In the genomic region with DNA sequence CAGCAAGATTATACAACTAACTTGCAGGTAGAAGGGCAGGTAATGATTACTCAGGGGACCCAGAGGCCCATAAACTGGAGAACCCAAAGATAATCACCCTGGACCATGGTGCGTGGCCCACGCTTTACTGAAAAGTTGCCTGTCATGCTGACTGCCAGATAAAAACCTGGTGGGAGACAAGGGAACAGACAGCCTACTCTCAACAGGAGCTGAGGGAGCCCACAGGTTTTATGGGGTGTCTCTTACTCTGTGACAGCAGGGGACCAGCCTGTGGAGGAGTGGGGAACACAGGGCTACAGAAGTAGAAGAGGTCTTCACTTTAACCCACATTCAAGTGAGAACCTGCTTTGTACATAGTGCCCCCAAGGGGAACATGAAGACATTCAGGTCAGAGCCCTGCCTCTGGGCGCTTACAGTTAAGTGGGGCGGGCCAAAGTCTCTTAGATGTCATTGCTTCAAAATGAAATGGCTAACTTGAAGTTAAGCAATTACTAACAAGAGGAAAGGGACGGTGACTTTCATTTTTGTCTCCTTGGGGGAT, we compare ENCODE assay signal across 2 cellular contexts.
TF ChIP-seq lines count a peak whose summit lies in the region.

No MANE protein-coding gene starts in this region.

TF ChIP-seq in HEK293, 187 proteins besides CTCF, POLR2A, EP300 and RAD21:
- TF ChIP-seq ZIC2 (tag by site-specific recombination; IDR thresholded peaks at IDR 0.05) (peak; percentile 95), HOXC10 (CRISPR knock-in tag; IDR thresholded peaks at IDR 0.05) (no peak)
TF ChIP-seq in HEK293: peak in this region for 1.

TF ChIP-seq in K562, 482 proteins besides CTCF, POLR2A, EP300 and RAD21 (continues in another document):
- TF ChIP-seq ILF3 (IDR thresholded peaks at IDR 0.05; ENCODE audit: borderline replicate concordance) (no peak), SOX6 (IDR thresholded peaks at IDR 0.05) (peak; percentile 66), JUN (IDR thresholded peaks at IDR 0.05; ENCODE audit: borderline replicate concordance, low read depth, low read length) (peak; percentile 47; the same call in 1 of the 2 replicates), JUN (CRISPR knock-in tag; IDR thresholded peaks at IDR 0.05; ENCODE audit: borderline replicate concordance) (no peak), HDAC2 (IDR thresholded peaks at IDR 0.05) (peak; percentile 79), BACH1 (tag; IDR thresholded peaks at IDR 0.05) (peak; percentile 81), CXXC5 (CRISPR knock-in tag; IDR thresholded peaks at IDR 0.05) (peak; percentile 68), ZNF766 (CRISPR knock-in tag; conservative IDR thresholded peaks at IDR 0.05) (peak; percentile 64), C11orf30 (IDR thresholded peaks at IDR 0.05; ENCODE audit: low read depth) (peak; percentile 92), NFE2 (IDR thresholded peaks at IDR 0.05; ENCODE audit: low read depth) (peak; percentile 97), CREB1 (IDR thresholded peaks at IDR 0.05) (peak; percentile 28; the same call in 1 of the 2 replicates), CREB1 (CRISPR knock-in tag; IDR thresholded peaks at IDR 0.05) (no peak; the same call in 1 of the 2 replicates), POLR2AphosphoS5 (IDR thresholded peaks at IDR 0.05; ENCODE audit: control insufficient read depth, insufficient read depth, low read depth, low read length) (peak; percentile 62; the same call in 1 of the 2 replicates), ETS2 (tag; IDR thresholded peaks at IDR 0.05; ENCODE audit: borderline replicate concordance, poor library complexity, severe bottlenecking) (no peak), MAFF (IDR thresholded peaks at IDR 0.05; ENCODE audit: low read length) (peak; percentile 77), ZBTB11 (CRISPR knock-in tag; IDR thresholded peaks at IDR 0.05) (peak in 1 of 3 experiments; percentile 31; a peak in 1 of 6 replicates), ZNF23 (CRISPR knock-in tag; IDR thresholded peaks at IDR 0.05) (no peak), ATF7 (IDR thresholded peaks at IDR 0.05) (peak; percentile 50; the same call in 1 of the 2 replicates), ZNF197 (CRISPR knock-in tag; IDR thresholded peaks at IDR 0.05; ENCODE audit: low read depth) (peak; percentile 53; the same call in 1 of the 2 replicates), KDM1A (IDR thresholded peaks at IDR 0.05) (peak in 1 of 2 experiments; percentile 32; a peak in 1 of 4 replicates), HDAC1 (IDR thresholded peaks at IDR 0.05) (0 out of 4 replicates have a peak, but pooled peaks of 1 of the 2 experiments have one; percentile 16), CEBPG (CRISPR knock-in tag; IDR thresholded peaks at IDR 0.05) (no peak), CEBPG (tag; conservative IDR thresholded peaks at IDR 0.05 in 1 of 2, IDR thresholded peaks at IDR 0.05 in 1 of 2) (peak; percentile 41 to 58), ZNF282 (CRISPR knock-in tag; IDR thresholded peaks at IDR 0.05) (no peak), PHF21A (IDR thresholded peaks at IDR 0.05; ENCODE audit: borderline replicate concordance, low read depth) (0 out of 2 replicates have a peak, but pooled peaks have one; percentile 24), ATF4 (CRISPR knock-in tag; IDR thresholded peaks at IDR 0.05) (no peak; the same call in 1 of the 2 replicates), MAZ (CRISPR knock-in tag; conservative IDR thresholded peaks at IDR 0.05 in 1 of 2, IDR thresholded peaks at IDR 0.05 in 1 of 2) (peak; percentile 34 to 61; a peak in 2 of 4 replicates), ZBTB8A (IDR thresholded peaks at IDR 0.05; ENCODE audit: partially characterized antibody) (no peak), NCOR1 (IDR thresholded peaks at IDR 0.05) (peak; percentile 74), TFAP4 (CRISPR knock-in tag; IDR thresholded peaks at IDR 0.05; ENCODE audit: borderline replicate concordance) (no peak), VEZF1 (CRISPR knock-in tag; IDR thresholded peaks at IDR 0.05) (0 out of 2 replicates have a peak, but pooled peaks have one; percentile 23), ZNF445 (CRISPR knock-in tag; IDR thresholded peaks at IDR 0.05; ENCODE audit: low read depth) (no peak), TBL1XR1 (IDR thresholded peaks at IDR 0.05; ENCODE audit: low read length in 2 of 2) (peak in 1 of 2 experiments; percentile 64; a peak in 1 of 4 replicates), ATF3 (IDR thresholded peaks at IDR 0.05) (peak; percentile 33), ATF3 (CRISPR knock-in tag; conservative IDR thresholded peaks at IDR 0.05) (no peak), ZNF24 (IDR thresholded peaks at IDR 0.05) (peak; percentile 41; the same call in 1 of the 2 replicates), TRIM28 (IDR thresholded peaks at IDR 0.05) (peak; percentile 80), NFE2L1 (tag; IDR thresholded peaks at IDR 0.05; ENCODE audit: borderline replicate concordance, low read depth) (peak; percentile 53; the same call in 1 of the 2 replicates), E2F8 (IDR thresholded peaks at IDR 0.05; ENCODE audit: low read depth, partially characterized antibody) (no peak), TRIM24 (IDR thresholded peaks at IDR 0.05) (peak; percentile 16 to 69; a peak in 3 of 4 replicates), FIP1L1 (IDR thresholded peaks at IDR 0.05; ENCODE audit: low read depth, low read length, poor library complexity, severe bottlenecking) (no peak), SMARCE1 (IDR thresholded peaks at IDR 0.05) (peak; percentile 80), NBN (IDR thresholded peaks at IDR 0.05; ENCODE audit: low read depth) (peak; percentile 38), MTF1 (CRISPR knock-in tag; IDR thresholded peaks at IDR 0.05; ENCODE audit: borderline replicate concordance) (no peak), ZNF696 (CRISPR knock-in tag; conservative IDR thresholded peaks at IDR 0.05) (no peak), SMC3 (conservative IDR thresholded peaks at IDR 0.05; ENCODE audit: insufficient read depth, low read depth, low read length) (no peak), PTRF (tag; IDR thresholded peaks at IDR 0.05) (no peak), TARDBP (IDR thresholded peaks at IDR 0.05) (0 out of 2 replicates have a peak, but pooled peaks have one; percentile 37), ZNF79 (CRISPR knock-in tag; IDR thresholded peaks at IDR 0.05; ENCODE audit: low read depth) (no peak), DNMT1 (IDR thresholded peaks at IDR 0.05) (no peak), CBFA2T3 (IDR thresholded peaks at IDR 0.05) (peak; percentile 87), DPF2 (IDR thresholded peaks at IDR 0.05) (peak; percentile 94), EP400 (IDR thresholded peaks at IDR 0.05) (peak; percentile 62), TEAD4 (IDR thresholded peaks at IDR 0.05; ENCODE audit: low read length) (peak; percentile 79), TEAD4 (CRISPR knock-in tag; IDR thresholded peaks at IDR 0.05; ENCODE audit: borderline replicate concordance) (no peak)
- TF ChIP-seq, protein P1, sequence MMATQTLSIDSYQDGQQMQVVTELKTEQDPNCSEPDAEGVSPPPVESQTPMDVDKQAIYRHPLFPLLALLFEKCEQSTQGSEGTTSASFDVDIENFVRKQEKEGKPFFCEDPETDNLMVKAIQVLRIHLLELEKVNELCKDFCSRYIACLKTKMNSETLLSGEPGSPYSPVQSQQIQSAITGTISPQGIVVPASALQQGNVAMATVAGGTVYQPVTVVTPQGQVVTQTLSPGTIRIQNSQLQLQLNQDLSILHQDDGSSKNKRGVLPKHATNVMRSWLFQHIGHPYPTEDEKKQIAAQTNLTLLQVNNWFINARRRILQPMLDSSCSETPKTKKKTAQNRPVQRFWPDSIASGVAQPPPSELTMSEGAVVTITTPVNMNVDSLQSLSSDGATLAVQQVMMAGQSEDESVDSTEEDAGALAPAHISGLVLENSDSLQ (IDR thresholded peaks at IDR 0.05) = peak; percentile 80
- TF ChIP-seq, protein P2, sequence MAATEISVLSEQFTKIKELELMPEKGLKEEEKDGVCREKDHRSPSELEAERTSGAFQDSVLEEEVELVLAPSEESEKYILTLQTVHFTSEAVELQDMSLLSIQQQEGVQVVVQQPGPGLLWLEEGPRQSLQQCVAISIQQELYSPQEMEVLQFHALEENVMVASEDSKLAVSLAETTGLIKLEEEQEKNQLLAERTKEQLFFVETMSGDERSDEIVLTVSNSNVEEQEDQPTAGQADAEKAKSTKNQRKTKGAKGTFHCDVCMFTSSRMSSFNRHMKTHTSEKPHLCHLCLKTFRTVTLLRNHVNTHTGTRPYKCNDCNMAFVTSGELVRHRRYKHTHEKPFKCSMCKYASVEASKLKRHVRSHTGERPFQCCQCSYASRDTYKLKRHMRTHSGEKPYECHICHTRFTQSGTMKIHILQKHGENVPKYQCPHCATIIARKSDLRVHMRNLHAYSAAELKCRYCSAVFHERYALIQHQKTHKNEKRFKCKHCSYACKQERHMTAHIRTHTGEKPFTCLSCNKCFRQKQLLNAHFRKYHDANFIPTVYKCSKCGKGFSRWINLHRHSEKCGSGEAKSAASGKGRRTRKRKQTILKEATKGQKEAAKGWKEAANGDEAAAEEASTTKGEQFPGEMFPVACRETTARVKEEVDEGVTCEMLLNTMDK (IDR thresholded peaks at IDR 0.05; ENCODE audit: borderline replicate concordance, insufficient read depth, low read depth, low read length, poor library complexity, severe bottlenecking) = peak; percentile 8
